In genomic region chr20:7843613-7844012, GRCh38 we compare ENCODE assay signal across 19 cellular contexts.
DNase-seq lines count a peak whose midpoint lies in the region; TF ChIP-seq lines count a peak whose summit lies in the region.
"Had no signal": no experiment of that assay in that cellular context is flagged by ENCODE, and none has a peak within 500 bp of the region (broad histone marks: within the 10 kb centered on the region; RNA-seq: fewer than 3 reads in every experiment).

No MANE protein-coding gene starts in this region.

- intact Hi-C loops in testis (cut with DNase I; ENCODE audit: low total_unique reads): no loop called here

- no peak for TF ChIP-seq POLR2A in testis (IDR thresholded peaks at IDR 0.05)

- no peaks in the 10 kb centered on the region for H3K36me3 ChIP-seq in testis (ENCODE audit: low read depth, missing control alignments)
- H3K36me3 ChIP-seq: BE2C, right lobe of liver had no signal

- no peaks in the 10 kb centered on the region for H3K9me3 ChIP-seq in testis
- H3K9me3 ChIP-seq: BE2C, right lobe of liver had no signal

- H3K4me3 ChIP-seq in fibroblast of the aortic adventitia (ENCODE audit: low read depth, low read length): no peak overlapping the region
- H3K4me3 ChIP-seq in testis: no peak overlapping the region
- H3K4me3 ChIP-seq: dorsolateral prefrontal cortex, right lobe of liver had no signal

- in situ Hi-C loops in SK-MEL-5 (cut with HindIII; ENCODE audit: low pct_unique_long_range_greater_than_20kb, low sequenced_read_pairs): no loop called here

- no peaks in the 10 kb centered on the region for H3K27me3 ChIP-seq in testis
- H3K27me3 ChIP-seq: dorsolateral prefrontal cortex, foreskin keratinocyte, right lobe of liver had no signal

- H3K4me1 ChIP-seq in testis: no peaks in the 10 kb centered on the region
- H3K4me1 ChIP-seq: BE2C, right lobe of liver had no signal

- H3K27ac Mint-ChIP-seq in glutamatergic neuron (ENCODE audit: unreplicated experiment): no peak overlapping the region
- H3K27ac Mint-ChIP-seq: H9 had no signal

- no peaks in the 10 kb centered on the region for H3K27me3 Mint-ChIP-seq in glutamatergic neuron (ENCODE audit: unreplicated experiment)

- no peaks in the 10 kb centered on the region for H3K36me3 Mint-ChIP-seq in glutamatergic neuron (ENCODE audit: unreplicated experiment)

- peaks cover 1% of the 10 kb centered on the region for H3K9me3 Mint-ChIP-seq in glutamatergic neuron (ENCODE audit: unreplicated experiment)
- H3K9me3 Mint-ChIP-seq: H9, neural crest cell had no signal

- TF ChIP-seq CTCF in fibroblast of the aortic adventitia (IDR thresholded peaks at IDR 0.05; ENCODE audit: insufficient read depth, low read length): no peak
- no peak for TF ChIP-seq CTCF in glutamatergic neuron (IDR thresholded peaks at IDR 0.05; ENCODE audit: partially characterized antibody, unreplicated experiment)
- TF ChIP-seq CTCF in testis (IDR thresholded peaks at IDR 0.05): no peak

- H3K4me3 Mint-ChIP-seq in glutamatergic neuron (ENCODE audit: unreplicated experiment): no peak overlapping the region
- H3K4me3 Mint-ChIP-seq: H9, neural crest cell had no signal

- DNase-seq in COLO829 (ENCODE audit: low spot score) (peak; percentile 36), SK-MEL-5 (ENCODE audit: low read depth, low spot score) (peak; percentile 83), fibroblast of the aortic adventitia (ENCODE audit: low read depth) (peak; percentile 88), renal cortical epithelial cell (ENCODE audit: low read depth) (peak; percentile 84), glutamatergic neuron (no peak), NCI-H2196 (lab: John Stamatoyannopoulos, UW; ENCODE audit: unreplicated experiment) (no peak), NK-92 (lab: John Stamatoyannopoulos, UW; ENCODE audit: unreplicated experiment) (no peak), testis (no peak)
- DNase-seq: activated CD4-positive, alpha-beta T cell treated with anti-CD3 and anti-CD28 coated beads for 48 hours; activated CD8-positive, alpha-beta memory T cell treated with anti-CD3 and anti-CD28 coated beads, Interleukin-2, amount 50 U/mL, for 4 hours; BE2C; dorsolateral prefrontal cortex; foreskin keratinocyte; H9; NCI-H2081; NCI-H526; PC-3; right lobe of liver had no signal

- no peaks in the 10 kb centered on the region for H3K4me1 Mint-ChIP-seq in glutamatergic neuron (ENCODE audit: low read depth, unreplicated experiment)
- H3K4me1 Mint-ChIP-seq: H9 had no signal

- no peak overlapping the region for H3K27ac ChIP-seq in testis
- H3K27ac ChIP-seq: foreskin keratinocyte, right lobe of liver had no signal

Comparison
In these comparisons a context has a peak if more than half of its experiments do, and no peak if none do; other contexts are left out.
1. DNase-seq: peak in COLO829 (single experiment), SK-MEL-5 (single experiment), fibroblast of the aortic adventitia (single experiment) and renal cortical epithelial cell (single experiment); none in glutamatergic neuron (single experiment), NCI-H2196 (single experiment), NK-92 (single experiment) and testis (single experiment).